1 cellular context compared by ENCODE assay signal in the genomic region with DNA sequence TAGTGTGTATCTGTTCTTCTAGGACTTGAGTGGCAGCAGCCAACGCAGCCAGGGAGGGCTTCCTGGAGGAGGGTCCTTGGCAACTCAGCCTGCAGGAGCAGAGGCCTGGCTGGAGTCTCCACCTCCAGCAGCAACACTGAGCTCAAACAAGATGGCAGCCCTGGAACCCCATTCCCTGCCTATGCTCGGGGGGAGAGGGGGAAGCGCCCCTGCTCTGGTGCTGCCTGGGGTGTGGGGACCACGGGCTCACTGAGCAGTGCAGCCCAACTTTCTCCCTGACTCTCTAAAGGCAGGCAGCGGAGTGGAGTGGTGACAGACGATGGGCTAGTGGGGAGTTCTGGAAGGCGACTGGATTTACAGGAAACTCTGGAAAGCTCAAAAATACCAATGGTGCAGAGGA.
TF ChIP-seq lines count a peak whose summit lies in the region.

No MANE protein-coding gene starts in this region.

TF ChIP-seq in H1, 55 proteins besides CTCF, POLR2A, EP300 and RAD21:
- no peak for TF ChIP-seq SRF (IDR thresholded peaks at IDR 0.05; ENCODE audit: low read depth, low read length)
- no peak for TF ChIP-seq HDAC2 (IDR thresholded peaks at IDR 0.05; ENCODE audit: borderline replicate concordance in 1 of 2, low read depth in 2 of 2, low read length in 2 of 2)
- TF ChIP-seq CEBPB (IDR thresholded peaks at IDR 0.05; ENCODE audit: low read depth, low read length), result no peak
- TF ChIP-seq CTBP2 (IDR thresholded peaks at IDR 0.05; ENCODE audit: borderline replicate concordance, insufficient read depth, insufficient read length, low read length), result no peak
- no peak for TF ChIP-seq RNF2 (IDR thresholded peaks at IDR 0.05; ENCODE audit: borderline replicate concordance, low read depth, low read length, missing control alignments, poor library complexity, severe bottlenecking)
- TF ChIP-seq, protein P1, sequence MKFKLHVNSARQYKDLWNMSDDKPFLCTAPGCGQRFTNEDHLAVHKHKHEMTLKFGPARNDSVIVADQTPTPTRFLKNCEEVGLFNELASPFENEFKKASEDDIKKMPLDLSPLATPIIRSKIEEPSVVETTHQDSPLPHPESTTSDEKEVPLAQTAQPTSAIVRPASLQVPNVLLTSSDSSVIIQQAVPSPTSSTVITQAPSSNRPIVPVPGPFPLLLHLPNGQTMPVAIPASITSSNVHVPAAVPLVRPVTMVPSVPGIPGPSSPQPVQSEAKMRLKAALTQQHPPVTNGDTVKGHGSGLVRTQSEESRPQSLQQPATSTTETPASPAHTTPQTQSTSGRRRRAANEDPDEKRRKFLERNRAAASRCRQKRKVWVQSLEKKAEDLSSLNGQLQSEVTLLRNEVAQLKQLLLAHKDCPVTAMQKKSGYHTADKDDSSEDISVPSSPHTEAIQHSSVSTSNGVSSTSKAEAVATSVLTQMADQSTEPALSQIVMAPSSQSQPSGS (IDR thresholded peaks at IDR 0.05; ENCODE audit: low read length), result no peak
- TF ChIP-seq TBP (IDR thresholded peaks at IDR 0.05; ENCODE audit: low read depth, low read length), result no peak
- TF ChIP-seq CBX5 (IDR thresholded peaks at IDR 0.05; ENCODE audit: low read depth, low read length), result no peak
- no peak for TF ChIP-seq EGR1 (IDR thresholded peaks at IDR 0.05; ENCODE audit: borderline replicate concordance, low read depth, low read length)
- TF ChIP-seq RFX5 (IDR thresholded peaks at IDR 0.05; ENCODE audit: borderline replicate concordance, low read depth, low read length), result no peak
- no peak for TF ChIP-seq SUZ12 (IDR thresholded peaks at IDR 0.05; ENCODE audit: low read length)
- no peak for TF ChIP-seq CBX8 (IDR thresholded peaks at IDR 0.05; ENCODE audit: borderline replicate concordance, low read depth, low read length)
- TF ChIP-seq CHD2 (IDR thresholded peaks at IDR 0.05; ENCODE audit: low read length), result no peak
- no peak for TF ChIP-seq ZNF274 (IDR thresholded peaks at IDR 0.05; ENCODE audit: borderline replicate concordance, extremely low read depth, low read length)
